In the genomic region with DNA sequence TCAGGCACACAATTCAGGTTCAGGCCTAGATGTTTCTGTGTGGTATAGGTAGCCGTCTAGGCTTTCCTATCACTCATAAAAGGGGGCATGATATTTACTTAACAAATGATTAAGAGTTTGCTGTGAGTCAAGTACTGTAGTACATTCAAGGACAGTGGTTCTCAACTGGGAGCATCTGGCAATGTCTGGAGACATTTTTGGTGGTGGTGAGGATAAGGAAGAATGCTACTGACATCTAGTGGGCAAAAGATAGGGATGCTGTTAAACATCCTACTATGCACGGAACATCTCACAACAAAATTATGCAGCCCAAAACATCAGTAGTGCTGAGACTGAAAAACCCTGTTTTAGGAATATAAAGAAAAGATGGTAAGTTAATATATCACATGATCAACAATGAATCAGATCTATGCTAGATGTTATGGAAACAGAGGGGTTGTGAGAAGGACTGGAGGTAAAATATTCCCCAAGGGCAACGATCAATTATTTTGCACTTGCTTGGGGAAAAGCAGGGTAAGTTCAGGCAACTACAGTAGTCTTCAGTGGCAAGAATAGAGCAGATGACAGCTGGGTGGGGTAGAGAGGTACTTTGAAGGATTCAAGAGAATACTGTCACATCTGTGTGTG, we compare ENCODE assay signal across 8 cellular contexts. TPM values are rescaled to one million over a fixed set of nuclear protein-coding genes. Genes with fewer than 3 reads are reported as not detected.
DNase-seq lines count a peak whose midpoint lies in the region; ATAC-seq and TF ChIP-seq lines count a peak whose summit lies in the region.

No MANE protein-coding gene starts in this region.

- TF ChIP-seq CTCF in LNCAP (IDR thresholded peaks at IDR 0.05): peak; percentile 64

- DNase-seq in NCI-H2107 treated with DMSO at 0.1 percent for 48 hours (lab: John Stamatoyannopoulos, UW; ENCODE audit: unreplicated experiment): peak; percentile 4
- no peak for DNase-seq in NCI-H2107 (lab: John Stamatoyannopoulos, UW)
- peak; percentile 74 for DNase-seq in amniotic epithelial cell (ENCODE audit: low read depth)
- DNase-seq in lung microvascular endothelial cell (ENCODE audit: low read depth in 2 of 2): peak; percentile 43 to 57
- DNase-seq in mesenteric fat pad (ENCODE audit: low spot score): no peak
- no peak for DNase-seq in activated CD8-positive, alpha-beta memory T cell treated with anti-CD3 and anti-CD28 coated beads, Interleukin-2, amount 50 U/mL, for 4 hours

- ATAC-seq in GM18867 (IDR thresholded peaks at IDR 0.05; ENCODE audit: unreplicated experiment): no peak

RNA-seq across cellular contexts. Expression of a gene that starts 4.9 kb away (rescaled TPM):
- total RNA-seq in lung microvascular endothelial cell (8.5 and 13.5 TPM in 2 replicates), mesenteric fat pad (58.3 TPM)

RNA-seq across cellular contexts. Expression of a gene that starts 35.1 kb away (rescaled TPM):
- total RNA-seq in lung microvascular endothelial cell: 7.5 and 9.8 TPM in 2 replicates
- total RNA-seq in mesenteric fat pad: 81.9 TPM

Comparison
In these comparisons a context has a peak if more than half of its experiments do, and no peak if none do; other contexts are left out.
1. DNase-seq: peak in NCI-H2107 treated with DMSO at 0.1 percent for 48 hours (single experiment), amniotic epithelial cell (single experiment) and lung microvascular endothelial cell (2 of 2); none in NCI-H2107 (single experiment), mesenteric fat pad (single experiment) and activated CD8-positive, alpha-beta memory T cell treated with anti-CD3 and anti-CD28 coated beads, Interleukin-2, amount 50 U/mL, for 4 hours (single experiment).